ENCODE assay signal across 1 cellular context in the genomic region with DNA sequence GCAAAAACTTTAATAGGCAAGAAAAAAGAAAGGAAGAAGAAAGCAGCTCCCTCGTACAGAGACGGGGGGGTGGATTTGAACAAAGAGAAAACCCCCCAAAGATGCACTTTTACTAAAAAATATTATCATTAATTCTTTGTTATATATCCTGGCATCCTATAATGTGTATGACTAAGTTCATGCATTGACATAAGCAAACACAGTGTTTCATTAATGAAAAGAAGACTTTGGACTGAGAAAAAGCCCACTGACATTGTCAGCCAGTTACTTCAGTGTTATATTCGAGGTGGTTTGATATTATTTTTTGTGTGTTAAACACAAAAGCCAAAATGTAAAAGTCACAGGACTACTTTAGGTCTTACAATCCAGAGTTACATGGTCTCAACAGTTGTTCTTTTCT.
TF ChIP-seq lines count a peak whose summit lies in the region.

No MANE protein-coding gene starts in this region.

TF ChIP-seq in HCT116, 20 proteins besides CTCF, POLR2A, EP300 and RAD21 (continued from another document):
- TF ChIP-seq, protein P1, sequence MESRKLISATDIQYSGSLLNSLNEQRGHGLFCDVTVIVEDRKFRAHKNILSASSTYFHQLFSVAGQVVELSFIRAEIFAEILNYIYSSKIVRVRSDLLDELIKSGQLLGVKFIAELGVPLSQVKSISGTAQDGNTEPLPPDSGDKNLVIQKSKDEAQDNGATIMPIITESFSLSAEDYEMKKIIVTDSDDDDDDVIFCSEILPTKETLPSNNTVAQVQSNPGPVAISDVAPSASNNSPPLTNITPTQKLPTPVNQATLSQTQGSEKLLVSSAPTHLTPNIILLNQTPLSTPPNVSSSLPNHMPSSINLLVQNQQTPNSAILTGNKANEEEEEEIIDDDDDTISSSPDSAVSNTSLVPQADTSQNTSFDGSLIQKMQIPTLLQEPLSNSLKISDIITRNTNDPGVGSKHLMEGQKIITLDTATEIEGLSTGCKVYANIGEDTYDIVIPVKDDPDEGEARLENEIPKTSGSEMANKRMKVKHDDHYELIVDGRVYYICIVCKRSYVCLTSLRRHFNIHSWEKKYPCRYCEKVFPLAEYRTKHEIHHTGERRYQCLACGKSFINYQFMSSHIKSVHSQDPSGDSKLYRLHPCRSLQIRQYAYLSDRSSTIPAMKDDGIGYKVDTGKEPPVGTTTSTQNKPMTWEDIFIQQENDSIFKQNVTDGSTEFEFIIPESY (IDR thresholded peaks at IDR 0.05; ENCODE audit: extremely low read depth, insufficient replicate concordance, low read length) = no peak
- no peak for TF ChIP-seq EGR1 (IDR thresholded peaks at IDR 0.05; ENCODE audit: low read depth)
- TF ChIP-seq YY1 (IDR thresholded peaks at IDR 0.05; ENCODE audit: extremely low read depth, insufficient replicate concordance, low read depth, low read length) = no peak
- no peak for TF ChIP-seq ZNF274 (IDR thresholded peaks at IDR 0.05; ENCODE audit: low read depth, low read length)
- no peak for TF ChIP-seq SRF (IDR thresholded peaks at IDR 0.05; ENCODE audit: low read depth)
- no peak for TF ChIP-seq SP1 (IDR thresholded peaks at IDR 0.05; ENCODE audit: low read depth)
- TF ChIP-seq EZH2phosphoT487 (IDR thresholded peaks at IDR 0.05; ENCODE audit: borderline replicate concordance) = no peak
- no peak for TF ChIP-seq FOSL1 (IDR thresholded peaks at IDR 0.05; ENCODE audit: low read depth)
- TF ChIP-seq EZH2 (IDR thresholded peaks at IDR 0.05) = no peak
- TF ChIP-seq, protein P2, sequence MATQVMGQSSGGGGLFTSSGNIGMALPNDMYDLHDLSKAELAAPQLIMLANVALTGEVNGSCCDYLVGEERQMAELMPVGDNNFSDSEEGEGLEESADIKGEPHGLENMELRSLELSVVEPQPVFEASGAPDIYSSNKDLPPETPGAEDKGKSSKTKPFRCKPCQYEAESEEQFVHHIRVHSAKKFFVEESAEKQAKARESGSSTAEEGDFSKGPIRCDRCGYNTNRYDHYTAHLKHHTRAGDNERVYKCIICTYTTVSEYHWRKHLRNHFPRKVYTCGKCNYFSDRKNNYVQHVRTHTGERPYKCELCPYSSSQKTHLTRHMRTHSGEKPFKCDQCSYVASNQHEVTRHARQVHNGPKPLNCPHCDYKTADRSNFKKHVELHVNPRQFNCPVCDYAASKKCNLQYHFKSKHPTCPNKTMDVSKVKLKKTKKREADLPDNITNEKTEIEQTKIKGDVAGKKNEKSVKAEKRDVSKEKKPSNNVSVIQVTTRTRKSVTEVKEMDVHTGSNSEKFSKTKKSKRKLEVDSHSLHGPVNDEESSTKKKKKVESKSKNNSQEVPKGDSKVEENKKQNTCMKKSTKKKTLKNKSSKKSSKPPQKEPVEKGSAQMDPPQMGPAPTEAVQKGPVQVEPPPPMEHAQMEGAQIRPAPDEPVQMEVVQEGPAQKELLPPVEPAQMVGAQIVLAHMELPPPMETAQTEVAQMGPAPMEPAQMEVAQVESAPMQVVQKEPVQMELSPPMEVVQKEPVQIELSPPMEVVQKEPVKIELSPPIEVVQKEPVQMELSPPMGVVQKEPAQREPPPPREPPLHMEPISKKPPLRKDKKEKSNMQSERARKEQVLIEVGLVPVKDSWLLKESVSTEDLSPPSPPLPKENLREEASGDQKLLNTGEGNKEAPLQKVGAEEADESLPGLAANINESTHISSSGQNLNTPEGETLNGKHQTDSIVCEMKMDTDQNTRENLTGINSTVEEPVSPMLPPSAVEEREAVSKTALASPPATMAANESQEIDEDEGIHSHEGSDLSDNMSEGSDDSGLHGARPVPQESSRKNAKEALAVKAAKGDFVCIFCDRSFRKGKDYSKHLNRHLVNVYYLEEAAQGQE (IDR thresholded peaks at IDR 0.05; ENCODE audit: low read depth) = no peak
- TF ChIP-seq SIN3A (IDR thresholded peaks at IDR 0.05; ENCODE audit: low read depth) = no peak
- no peak for TF ChIP-seq ELF1 (IDR thresholded peaks at IDR 0.05; ENCODE audit: borderline replicate concordance, low read depth)
- TF ChIP-seq POLR2AphosphoS5 (IDR thresholded peaks at IDR 0.05; ENCODE audit: low read depth, low read length) = no peak
- TF ChIP-seq, protein P3, sequence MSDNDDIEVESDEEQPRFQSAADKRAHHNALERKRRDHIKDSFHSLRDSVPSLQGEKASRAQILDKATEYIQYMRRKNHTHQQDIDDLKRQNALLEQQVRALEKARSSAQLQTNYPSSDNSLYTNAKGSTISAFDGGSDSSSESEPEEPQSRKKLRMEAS (IDR thresholded peaks at IDR 0.05) = no peak
- TF ChIP-seq, protein P4, sequence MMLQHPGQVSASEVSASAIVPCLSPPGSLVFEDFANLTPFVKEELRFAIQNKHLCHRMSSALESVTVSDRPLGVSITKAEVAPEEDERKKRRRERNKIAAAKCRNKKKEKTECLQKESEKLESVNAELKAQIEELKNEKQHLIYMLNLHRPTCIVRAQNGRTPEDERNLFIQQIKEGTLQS (IDR thresholded peaks at IDR 0.05) = no peak
